In the genomic region with DNA sequence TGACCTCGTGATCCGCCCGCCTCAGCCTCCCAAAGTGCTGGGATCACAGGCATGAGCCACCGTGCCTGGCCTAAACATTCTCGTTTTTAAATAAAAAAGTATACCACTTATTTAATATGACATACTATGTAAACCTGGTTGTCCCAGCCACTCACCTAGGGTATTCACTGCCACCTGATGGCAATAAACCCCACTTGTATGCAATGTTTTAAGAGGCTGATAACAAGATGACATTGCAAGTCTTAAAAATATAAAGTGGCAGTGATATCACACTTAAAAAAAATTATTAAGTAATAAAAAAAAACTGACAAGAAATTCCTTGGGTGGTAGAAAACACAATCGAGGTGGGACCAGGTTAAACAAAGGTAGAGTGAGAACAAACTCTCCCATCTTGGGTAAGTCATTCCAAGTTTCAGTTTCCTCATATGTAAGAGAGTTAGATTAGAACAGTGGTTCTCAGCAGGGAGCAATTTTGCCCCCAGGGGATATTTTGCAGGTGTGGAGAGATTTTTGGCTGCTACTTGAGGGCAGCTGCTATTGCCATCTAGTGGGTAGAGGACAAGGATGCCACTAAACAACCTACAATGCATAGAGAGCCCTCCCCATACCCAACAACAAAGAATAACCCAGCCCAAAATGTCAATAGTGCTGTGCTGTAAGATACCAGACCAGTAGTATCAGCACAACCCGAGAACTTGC, we compare ENCODE assay signal across 13 cellular contexts. TPM values are rescaled to one million over a fixed set of nuclear protein-coding genes. Genes with fewer than 3 reads are reported as not detected.
A peak's percentile ranks its signal among the peaks of the same experiment; 100 is the strongest.
DNase-seq lines count a peak whose midpoint lies in the region; ATAC-seq, FAIRE-seq and TF ChIP-seq lines count a peak whose summit lies in the region.
"Had no signal": no experiment of that assay in that cellular context is flagged by ENCODE, and none has a peak within 500 bp of the region (broad histone marks: within the 10 kb centered on the region; RNA-seq: fewer than 3 reads in every experiment).

No MANE protein-coding gene starts in this region.

- H3K79me2 ChIP-seq in GM12878 (ENCODE audit: control insufficient read depth, insufficient read depth, low read length) = peaks cover 42% of the 10 kb centered on the region

- no peaks in the 10 kb centered on the region for H4K20me1 ChIP-seq in GM12878 (ENCODE audit: control insufficient read depth, insufficient read depth)

- in situ Hi-C loops in GM12878 (cut with MboI) = no loop called here

- no TSS peak for BruUV-seq in GM12878 (replicated peaks; lab: Mats Ljungman, UMichigan)

- TF ChIP-seq POLR2A in GM12878 (IDR thresholded peaks at IDR 0.05; ENCODE audit: low read depth, low read length) = no peak

- H3K27me3 ChIP-seq in GM12878 (replicated peaks in 1 of 2; ENCODE audit: control insufficient read depth in 2 of 2, insufficient read depth in 2 of 2, low read length in 1 of 2) = no peaks in the 10 kb centered on the region
- H3K27me3 ChIP-seq: testis had no signal

- no peaks in the 10 kb centered on the region for H3K4me1 ChIP-seq in GM12878 (ENCODE audit: control insufficient read depth, insufficient read depth, low read length)

- intact Hi-C loops in GM12878 (cut with micrococcal nuclease; ENCODE audit: unreplicated experiment) = no loop called here

- no peak overlapping the region for H3K4me3 ChIP-seq in GM12878
- H3K4me3 ChIP-seq: testis had no signal

- H2AFZ ChIP-seq in GM12878 (ENCODE audit: control insufficient read depth, low read depth, low read length) = no peak overlapping the region

- CTCF ChIA-PET in GM12878 (lab: Yijun Ruan, JAX) = interaction anchor here (1.1 to 1.2 kb wide), 2 partner anchors 11 to 13 kb away, joined by 3 read pairs; no protein-coding TSS in a partner anchor

- peak; percentile 14 for DNase-seq in DMS 273 (lab: John Stamatoyannopoulos, UW; ENCODE audit: unreplicated experiment)
- no peak for DNase-seq in DMS 273 treated with DMSO at 0.1 percent for 48 hours (lab: John Stamatoyannopoulos, UW)
- DNase-seq in GM12878 (ENCODE audit: low read depth, low spot score) = no peak
- peak; percentile 17 for DNase-seq in naive B cell
- no peak for DNase-seq in GM20000 (ENCODE audit: low spot score)
- DNase-seq in superior temporal gyrus (ENCODE audit: extremely low spot score) = no peak
- DNase-seq: 8988T, hippocampal formation, small intestine, testis had no signal

- POLR2A ChIA-PET in GM12878 (lab: Charles Lee) = no interaction called here

- TF ChIP-seq RAD21 in Ishikawa (IDR thresholded peaks at IDR 0.05; ENCODE audit: low read depth) (peak; percentile 22; the same call in 1 of the 2 replicates), GM12878 (IDR thresholded peaks at IDR 0.05; ENCODE audit: insufficient read depth, low read depth, low read length) (0 out of 2 replicates have a peak, but pooled peaks have one; percentile 15)

- peak overlapping the region in 3 of 6 donors; percentile 54 to 87 (median 69) for H3K27ac Mint-ChIP-seq in naive B cell
- H3K27ac Mint-ChIP-seq: activated naive CD4-positive, alpha-beta T cell treated with anti-CD3 and anti-CD28 coated beads, Interleukin-2, amount 50 U/mL, for 24 hours had no signal

- no peak overlapping the region for H3K27ac ChIP-seq in GM12878 (ENCODE audit: control insufficient read depth, insufficient read depth)
- H3K27ac ChIP-seq: testis had no signal

- H3K27me3 Mint-ChIP-seq in naive B cell = no peaks in the 10 kb centered on the region
- H3K27me3 Mint-ChIP-seq: activated naive CD4-positive, alpha-beta T cell treated with anti-CD3 and anti-CD28 coated beads, Interleukin-2, amount 50 U/mL, for 24 hours had no signal

- H3K4me3 Mint-ChIP-seq in naive B cell = no peak overlapping the region
- H3K4me3 Mint-ChIP-seq: activated naive CD4-positive, alpha-beta T cell treated with anti-CD3 and anti-CD28 coated beads, Interleukin-2, amount 50 U/mL, for 24 hours had no signal

- FAIRE-seq in GM12878 (lab: Jason Lieb, UNC) = no peak
- FAIRE-seq: small intestine had no signal

- no peaks in the 10 kb centered on the region for H3K9me3 ChIP-seq in GM12878 (replicated peaks; ENCODE audit: control insufficient read depth, insufficient read depth, low read length)
- H3K9me3 ChIP-seq: testis had no signal

- TF ChIP-seq CTCF in GM12878 (IDR thresholded peaks at IDR 0.05 in 2 of 3, conservative IDR thresholded peaks at IDR 0.05 in 1 of 3; ENCODE audit: control insufficient read depth in 2 of 3, extremely low read depth in 1 of 3, insufficient read depth in 1 of 3, low read depth in 3 of 3, low read length in 3 of 3) (peak in 2 of 3 experiments; percentile 21 to 29; a peak in 1 of 6 replicates), GM20000 (IDR thresholded peaks at IDR 0.05; ENCODE audit: extremely low read depth, missing control alignments) (no peak)

- H3K36me3 Mint-ChIP-seq in naive B cell = no peaks in the 10 kb centered on the region

- H3K9ac ChIP-seq in GM12878 (ENCODE audit: control insufficient read depth, insufficient read depth, low read length) = no peak overlapping the region

- peaks cover 0 to 14% of the 10 kb centered on the region in 2 experiments; a peak in 2 of 4 replicates for H3K36me3 ChIP-seq in GM12878 (ENCODE audit: control insufficient read depth in 2 of 2, insufficient read depth in 2 of 2, low read length in 1 of 2)

- no peak overlapping the region for H3K4me2 ChIP-seq in GM12878 (ENCODE audit: control insufficient read depth, insufficient read depth)

- H3K9me3 Mint-ChIP-seq in naive B cell = no peaks in the 10 kb centered on the region
- H3K9me3 Mint-ChIP-seq: activated naive CD4-positive, alpha-beta T cell treated with anti-CD3 and anti-CD28 coated beads, Interleukin-2, amount 50 U/mL, for 24 hours had no signal

- RAD21 ChIA-PET in GM12878 (lab: Charles Lee; ENCODE audit: unreplicated experiment) = no interaction called here

- H3K4me1 Mint-ChIP-seq in naive B cell = peaks cover 6 to 34% (median 21%) of the 10 kb centered on the region in 3 donors

- TF ChIP-seq EP300 in Ishikawa (IDR thresholded peaks at IDR 0.05; ENCODE audit: borderline replicate concordance) = no peak
- TF ChIP-seq EP300 in GM12878 (IDR thresholded peaks at IDR 0.05; ENCODE audit: borderline replicate concordance in 1 of 2, control insufficient read depth in 1 of 2, low read depth in 2 of 2, low read length in 2 of 2) = no peak

- 99% methylated on average over 7 of the region's 7 CpGs for WGBS in GM12878 (ENCODE audit: insufficient coverage, insufficient replicate concordance, low lambda C conversion rate, missing lambda C conversion rate)

- ATAC-seq in GM12878 = peak; percentile 75
- ATAC-seq in naive B cell (ENCODE audit: low read depth in 2 of 2) = peak; percentile 67 to 73
- ATAC-seq in HG03442 (IDR thresholded peaks at IDR 0.05; ENCODE audit: unreplicated experiment) = no peak

- SMC1A ChIA-PET in GM12878 (lab: Charles Lee; ENCODE audit: uncharacterized antibody, unreplicated experiment) = no interaction called here

RNA-seq across cellular contexts. Expression of gene ARF4, which starts 14.5 kb away (rescaled TPM):
- 19.6 and 20.3 TPM in 2 replicates for total RNA-seq in GM12878 (2013; cell fraction: nucleolus; rRNA removed)
- total RNA-seq in GM12878 (2014; rRNA removed) = 70.3 and 80.2 TPM in 2 replicates
- 74.8 and 78.4 TPM in 2 replicates for total RNA-seq in GM12878 (2014; rRNA removed; fragmentation: Illumina TruSeq; extraction: Trizol)
- total RNA-seq in GM12878 (2021) = 65.6 and 66.2 TPM in 2 replicates
- 72.1 TPM for polyA plus RNA-seq in GM12878 (2011; ENCODE audit: low read depth)
- 122 and 173 TPM in 2 replicates for polyA plus RNA-seq in GM12878 (2011; rRNA removed)
- polyA plus RNA-seq in GM12878 (2011; cell fraction: cytosol; rRNA removed) = 77.5 and 80.1 TPM in 2 replicates
- polyA plus RNA-seq in GM12878 (2011; cell fraction: nucleus; rRNA removed) = 40.6 and 41.4 TPM in 2 replicates
- polyA plus RNA-seq in GM12878 (2012) = 110 and 114 TPM in 2 replicates
- 133 and 164 TPM in 2 replicates for polyA plus RNA-seq in GM12878 (2014; fragmentation: Illumina TruSeq; extraction: Trizol)
- polyA plus RNA-seq in GM12878 (2014; fragmentation: Nextera tagmentation; extraction: Ambion mirVana) = 100 to 1,000 TPM; 166 to 283 TPM
- polyA plus RNA-seq in GM12878 (2014; rRNA removed) = 76.8 and 82.5 TPM in 2 replicates
- 100 to 1,000 TPM; 201 to 203 TPM for polyA plus RNA-seq in GM12878 (2016; fragmentation: Nextera tagmentation; extraction: Ambion mirVana)
- polyA minus RNA-seq in GM12878 (2011; rRNA and poly(A)+ RNA removed) = 72.1 and 96.6 TPM in 2 replicates
- polyA minus RNA-seq in GM12878 (2011; cell fraction: cytosol; rRNA and poly(A)+ RNA removed) = 35.2 and 38.9 TPM in 2 replicates
- polyA minus RNA-seq in GM12878 (2011; cell fraction: nucleus; rRNA and poly(A)+ RNA removed) = 59.5 and 88.8 TPM in 2 replicates
- polyA plus RNA-seq in naive B cell (ENCODE audit: low read depth in 6 of 6) = 100 to 1,000 TPM; 106 to 153 (median 133) TPM

RNA-seq across cellular contexts. Expression of gene PDE12, which starts 26.5 kb away (rescaled TPM):
- total RNA-seq in GM12878 (2013; cell fraction: nucleolus; rRNA removed) = 33.1 and 33.3 TPM in 2 replicates
- 20.5 and 22.4 TPM in 2 replicates for total RNA-seq in GM12878 (2014; rRNA removed)
- total RNA-seq in GM12878 (2014; rRNA removed; fragmentation: Illumina TruSeq; extraction: Trizol) = 10.7 TPM in 2 replicates
- total RNA-seq in GM12878 (2021) = 23.0 and 26.1 TPM in 2 replicates
- 3.0 TPM for polyA plus RNA-seq in GM12878 (2011; ENCODE audit: low read depth)
- polyA plus RNA-seq in GM12878 (2011; rRNA removed) = 15.7 and 18.3 TPM in 2 replicates
- 18.9 and 22.9 TPM in 2 replicates for polyA plus RNA-seq in GM12878 (2011; cell fraction: cytosol; rRNA removed)
- polyA plus RNA-seq in GM12878 (2011; cell fraction: nucleus; rRNA removed) = 11.1 and 15.4 TPM in 2 replicates
- polyA plus RNA-seq in GM12878 (2012) = 6.9 and 7.5 TPM in 2 replicates
- 10.2 and 11.2 TPM in 2 replicates for polyA plus RNA-seq in GM12878 (2014; fragmentation: Illumina TruSeq; extraction: Trizol)
- 10 to 100 TPM in 1 of 2 experiments, 1 to 10 TPM in 1; 3.0 to 10.1 TPM for polyA plus RNA-seq in GM12878 (2014; fragmentation: Nextera tagmentation; extraction: Ambion mirVana)
- 16.5 and 17.3 TPM in 2 replicates for polyA plus RNA-seq in GM12878 (2014; rRNA removed)
- polyA plus RNA-seq in GM12878 (2016; fragmentation: Nextera tagmentation; extraction: Ambion mirVana) = 10 to 100 TPM; 20.8 to 20.9 TPM
- polyA minus RNA-seq in GM12878 (2011; rRNA and poly(A)+ RNA removed) = 37.7 and 42.8 TPM in 2 replicates
- 20.2 and 21.3 TPM in 2 replicates for polyA minus RNA-seq in GM12878 (2011; cell fraction: cytosol; rRNA and poly(A)+ RNA removed)
- polyA minus RNA-seq in GM12878 (2011; cell fraction: nucleus; rRNA and poly(A)+ RNA removed) = 16.9 and 30.1 TPM in 2 replicates
- 10 to 100 TPM in 5 of 6 donors, 1 to 10 TPM in 1; 9.5 to 16.1 (median 12.5) TPM for polyA plus RNA-seq in naive B cell (ENCODE audit: low read depth in 6 of 6)

RNA-seq across cellular contexts. Expression of gene DNAH12, which starts 38.5 kb away (rescaled TPM):
- total RNA-seq in GM12878 (2013; cell fraction: nucleolus; rRNA removed) = 0.25 and 0.47 TPM in 2 replicates
- under 0.01 and 0.11 TPM in 2 replicates for total RNA-seq in GM12878 (2014; rRNA removed)
- 0.05 and 0.09 TPM in 2 replicates for total RNA-seq in GM12878 (2014; rRNA removed; fragmentation: Illumina TruSeq; extraction: Trizol)
- total RNA-seq in GM12878 (2021) = 0.05 and 0.19 TPM in 2 replicates
- 0.05 TPM for polyA plus RNA-seq in GM12878 (2011; ENCODE audit: low read depth)
- polyA plus RNA-seq in GM12878 (2011; rRNA removed) = 0.05 and 0.27 TPM in 2 replicates
- not detected in 2 replicates for polyA plus RNA-seq in GM12878 (2011; cell fraction: cytosol; rRNA removed)
- polyA plus RNA-seq in GM12878 (2011; cell fraction: nucleus; rRNA removed) = 0.01 and 0.04 TPM in 2 replicates
- polyA plus RNA-seq in GM12878 (2012) = 0.15 TPM in 1 of 2 replicates, not detected in the other
- polyA plus RNA-seq in GM12878 (2014; fragmentation: Illumina TruSeq; extraction: Trizol) = 0.10 and 0.13 TPM in 2 replicates
- polyA plus RNA-seq in GM12878 (2014; fragmentation: Nextera tagmentation; extraction: Ambion mirVana) = under 1 TPM; 0.10 to 0.16 TPM
- polyA plus RNA-seq in GM12878 (2014; rRNA removed) = 0.03 and 0.06 TPM in 2 replicates
- polyA plus RNA-seq in GM12878 (2016; fragmentation: Nextera tagmentation; extraction: Ambion mirVana) = under 1 TPM; 0.07 to 0.35 TPM
- 0.05 and 0.07 TPM in 2 replicates for polyA minus RNA-seq in GM12878 (2011; rRNA and poly(A)+ RNA removed)
- polyA minus RNA-seq in GM12878 (2011; cell fraction: cytosol; rRNA and poly(A)+ RNA removed) = not detected in 2 replicates
- 0.10 and 0.12 TPM in 2 replicates for polyA minus RNA-seq in GM12878 (2011; cell fraction: nucleus; rRNA and poly(A)+ RNA removed)
- under 1 TPM in 2 of 6 donors, not detected in 4; 0.11 to 0.71 TPM for polyA plus RNA-seq in naive B cell (ENCODE audit: low read depth in 6 of 6)

Comparison
In these comparisons a context has a peak if more than half of its experiments do, and no peak if none do; other contexts are left out.
1. DNase-seq: peak in DMS 273 (single experiment) and naive B cell (single experiment); none in DMS 273 treated with DMSO at 0.1 percent for 48 hours (single experiment), GM12878 (single experiment), GM20000 (single experiment) and superior temporal gyrus (single experiment).